In genomic region chr7:5629941-5630340, GRCh38 we compare ENCODE assay signal across 7 cellular contexts. TPM values are rescaled to one million over a fixed set of nuclear protein-coding genes. Genes with fewer than 3 reads are reported as not detected.
DNase-seq lines count a peak whose midpoint lies in the region; ATAC-seq and TF ChIP-seq lines count a peak whose summit lies in the region.

No MANE protein-coding gene starts in this region.

- H3K27ac ChIP-seq in foreskin keratinocyte = peak overlapping the region; percentile 22

- TF ChIP-seq CTCF in foreskin keratinocyte (conservative IDR thresholded peaks at IDR 0.05) = peak; percentile 28

- H3K4me1 ChIP-seq in foreskin keratinocyte = peaks cover 16% of the 10 kb centered on the region

- no peaks in the 10 kb centered on the region for H3K27me3 ChIP-seq in foreskin keratinocyte

- ATAC-seq in foreskin keratinocyte (peak; percentile 85), GM18517 (IDR thresholded peaks at IDR 0.05; ENCODE audit: unreplicated experiment) (no peak), GM19023 (IDR thresholded peaks at IDR 0.05; ENCODE audit: unreplicated experiment) (no peak), HG03565 (IDR thresholded peaks at IDR 0.05; ENCODE audit: unreplicated experiment) (no peak)

- DNase-seq in M059J (ENCODE audit: low read depth) (peak; percentile 82), activated T-cell treated with anti-CD3 and anti-CD28 coated beads for 1 hour (ENCODE audit: low read depth) (peak; percentile 35), foreskin keratinocyte (peak in 1 of 2 donors; percentile 79)
- DNase-seq in stimulated activated CD8-positive, alpha-beta memory T cell treated with anti-CD3 and anti-CD28 coated beads, Interleukin-7, amount 100 ng/mL, for 48 hours (ENCODE audit: extremely low read depth in 1 of 2, low read depth in 1 of 2) = peak; percentile 22 to 49

RNA-seq across cellular contexts. Expression of gene FSCN1, which starts 37.3 kb away (rescaled TPM):
- 96.7 and 132 TPM in 2 replicates for total RNA-seq in M059J (2014; rRNA removed; shearing (Covaris generic))
- total RNA-seq in foreskin keratinocyte = 526 and 561 TPM in 2 replicates
- 520 and 572 TPM in 2 replicates for polyA plus RNA-seq in foreskin keratinocyte
